In genomic region chr2:228401065-228401912, GRCh38 we compare ENCODE assay signal across 10 cellular contexts.
DNase-seq lines count a peak whose midpoint lies in the region; TF ChIP-seq lines count a peak whose summit lies in the region.
"Had no signal": no experiment of that assay in that cellular context is flagged by ENCODE, and none has a peak within 500 bp of the region (broad histone marks: within the 10 kb centered on the region; RNA-seq: fewer than 3 reads in every experiment).

No MANE protein-coding gene starts in this region.

- H3K4me3 ChIP-seq in HAP-1: no peak overlapping the region
- no peak overlapping the region for H3K4me3 ChIP-seq in NT2/D1 (ENCODE audit: insufficient read length, low read depth)

- in situ Hi-C loops in HAP-1 (cut with MboI; ENCODE audit: low sequenced_read_pairs): loop anchor here (10.0 kb wide), 1 partner anchor 264 kb away; no protein-coding TSS in a partner anchor

- peak; percentile 14 to 23 for DNase-seq in HAP-1 (ENCODE audit: low spot score in 2 of 2)
- peak; percentile 8 for DNase-seq in NT2/D1 (ENCODE audit: low read depth, low spot score)
- DNase-seq in iPS-NIHi11 (ENCODE audit: low spot score): peak; percentile 17
- no peak for DNase-seq in activated effector memory CD4-positive, alpha-beta T cell treated with anti-CD3 and anti-CD28 coated beads, Interleukin-2, amount 50 U/mL, for 16 hours
- no peak for DNase-seq in NCI-H446 treated with DMSO at 0.1 percent for 48 hours (lab: John Stamatoyannopoulos, UW)
- DNase-seq in NCI-H526 (lab: John Stamatoyannopoulos, UW): no peak
- DNase-seq: activated CD4-positive, alpha-beta T cell treated with anti-CD3 and anti-CD28 coated beads for 48 hours; caudate nucleus; stimulated activated CD4-positive, alpha-beta T cell treated with anti-CD3 and anti-CD28 coated beads, Interleukin-4, amount 100 ng/mL, for 4 hours had no signal

- H3K4me1 ChIP-seq in HAP-1: no peaks in the 10 kb centered on the region
- no peaks in the 10 kb centered on the region for H3K4me1 ChIP-seq in NT2/D1 (ENCODE audit: insufficient read depth, insufficient read length)

- no peak overlapping the region for H3K9ac ChIP-seq in NT2/D1 (ENCODE audit: insufficient read length, low read depth)

- H3K27me3 ChIP-seq in HAP-1 (ENCODE audit: low read depth) (no peaks in the 10 kb centered on the region), NT2/D1 (ENCODE audit: insufficient read depth, insufficient read length) (no peaks in the 10 kb centered on the region)

- H3K9me3 ChIP-seq in HAP-1: no peaks in the 10 kb centered on the region
- peaks cover 17% of the 10 kb centered on the region for H3K9me3 ChIP-seq in NT2/D1 (ENCODE audit: insufficient read depth, low read length)

- TF ChIP-seq CTCF in GM12872 (IDR thresholded peaks at IDR 0.05; ENCODE audit: insufficient read depth, low read depth, low read length): peak; percentile 31; the same call in 1 of the 3 replicates

- H3K36me3 ChIP-seq in HAP-1 (replicated peaks) (no peaks in the 10 kb centered on the region), NT2/D1 (ENCODE audit: insufficient read depth, insufficient read length, low read length) (no peaks in the 10 kb centered on the region)

Comparison
In these comparisons a context has a peak if more than half of its experiments do, and no peak if none do; other contexts are left out.
1. DNase-seq: peak in HAP-1 (2 of 2), NT2/D1 (single experiment) and iPS-NIHi11 (single experiment); none in activated effector memory CD4-positive, alpha-beta T cell treated with anti-CD3 and anti-CD28 coated beads, Interleukin-2, amount 50 U/mL, for 16 hours (single experiment), NCI-H446 treated with DMSO at 0.1 percent for 48 hours (single experiment) and NCI-H526 (0 of 2).